ENCODE assay signal across 6 cellular contexts in genomic region chr6:33417127-33417902, GRCh38.
DNase-seq lines count a peak whose midpoint lies in the region; ATAC-seq lines count a peak whose summit lies in the region.

No MANE protein-coding gene starts in this region.

- no peak for DNase-seq in activated naive CD4-positive, alpha-beta T cell treated with Interleukin-2 at 50 U/mL for 16 hours
- DNase-seq in central memory CD8-positive, alpha-beta T cell (ENCODE audit: low spot score in 2 of 2), result no peak
- DNase-seq in non-pigmented ciliary epithelial cell (ENCODE audit: low read depth) (peak; percentile 67), cortex of kidney (lab: John Stamatoyannopoulos, UW) (no peak)

- peak overlapping the region; percentile 95 for H3K4me3 Mint-ChIP-seq in activated naive CD4-positive, alpha-beta T cell treated with anti-CD3 and anti-CD28 coated beads, Interleukin-2, amount 50 U/mL, for 24 hours
- peak overlapping the region; percentile 82 for H3K4me3 Mint-ChIP-seq in central memory CD8-positive, alpha-beta T cell

- peaks cover 9% of the 10 kb centered on the region for H3K36me3 Mint-ChIP-seq in activated naive CD4-positive, alpha-beta T cell treated with anti-CD3 and anti-CD28 coated beads, Interleukin-2, amount 50 U/mL, for 24 hours
- H3K36me3 Mint-ChIP-seq in central memory CD8-positive, alpha-beta T cell (ENCODE audit: insufficient read depth), result peaks cover 38% of the 10 kb centered on the region

- ATAC-seq in central memory CD8-positive, alpha-beta T cell (replicated peaks; ENCODE audit: extremely low read depth, poor library complexity, severe bottlenecking), result peak; percentile 6
- no peak for ATAC-seq in HG03342 (IDR thresholded peaks at IDR 0.05; ENCODE audit: unreplicated experiment)

- H3K4me1 Mint-ChIP-seq in activated naive CD4-positive, alpha-beta T cell treated with anti-CD3 and anti-CD28 coated beads, Interleukin-2, amount 50 U/mL, for 24 hours, result peaks cover 87% of the 10 kb centered on the region
- H3K4me1 Mint-ChIP-seq in central memory CD8-positive, alpha-beta T cell, result peaks cover 69% of the 10 kb centered on the region

- no peaks in the 10 kb centered on the region for H3K9me3 Mint-ChIP-seq in activated naive CD4-positive, alpha-beta T cell treated with anti-CD3 and anti-CD28 coated beads, Interleukin-2, amount 50 U/mL, for 24 hours
- no peaks in the 10 kb centered on the region for H3K9me3 Mint-ChIP-seq in central memory CD8-positive, alpha-beta T cell

- no peaks in the 10 kb centered on the region for H3K27me3 Mint-ChIP-seq in activated naive CD4-positive, alpha-beta T cell treated with anti-CD3 and anti-CD28 coated beads, Interleukin-2, amount 50 U/mL, for 24 hours
- H3K27me3 Mint-ChIP-seq in central memory CD8-positive, alpha-beta T cell, result no peaks in the 10 kb centered on the region

- peak overlapping the region; percentile 97 for H3K27ac Mint-ChIP-seq in activated naive CD4-positive, alpha-beta T cell treated with anti-CD3 and anti-CD28 coated beads, Interleukin-2, amount 50 U/mL, for 24 hours
- H3K27ac Mint-ChIP-seq in central memory CD8-positive, alpha-beta T cell (ENCODE audit: low read depth), result peak overlapping the region; percentile 97
